In the genomic region with DNA sequence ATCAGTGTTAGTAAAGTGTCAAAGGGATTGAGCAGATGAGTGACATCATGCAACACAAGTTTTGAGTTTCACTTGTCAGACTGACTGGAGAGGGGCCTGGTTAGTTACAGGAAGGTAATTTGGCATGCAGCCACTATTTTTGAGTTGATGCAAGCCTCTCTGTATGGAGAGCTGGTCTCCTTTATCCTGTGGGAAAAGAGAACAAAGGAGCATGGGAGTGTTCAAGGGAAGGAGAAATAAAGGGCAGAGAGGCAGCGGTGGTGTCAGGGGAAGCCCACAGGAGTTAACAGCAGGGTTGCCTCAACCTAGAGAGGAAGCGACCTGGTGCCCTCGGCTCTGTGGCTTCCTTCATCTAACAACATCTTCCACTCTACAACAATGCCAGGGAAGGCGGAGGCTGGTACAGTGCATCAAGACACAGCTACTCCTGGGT, we compare ENCODE assay signal across 14 cellular contexts. TPM values are rescaled to one million over a fixed set of nuclear protein-coding genes. Genes with fewer than 3 reads are reported as not detected.
A peak's percentile ranks its signal among the peaks of the same experiment; 100 is the strongest.
DNase-seq lines count a peak whose midpoint lies in the region; ATAC-seq, FAIRE-seq and TF ChIP-seq lines count a peak whose summit lies in the region.
"Had no signal": no experiment of that assay in that cellular context is flagged by ENCODE, and none has a peak within 500 bp of the region (broad histone marks: within the 10 kb centered on the region; RNA-seq: fewer than 3 reads in every experiment).

No MANE protein-coding gene starts in this region.

- CTCF ChIA-PET in CD8-positive, alpha-beta memory T cell (lab: Charles Lee), result interaction anchor here (1.0 to 1.4 kb wide), 3 partner anchors 35 to 55 kb away, joined by 3 to 6 read pairs (median 4); no protein-coding TSS in a partner anchor
- CTCF ChIA-PET in HepG2 (lab: Yijun Ruan, JAX; ENCODE audit: low intra/inter-chr PET ratio, low total read pairs), result no interaction called here

- peak overlapping the region; percentile 62 to 89 (median 83) for H3K4me3 Mint-ChIP-seq in CD8-positive, alpha-beta memory T cell

- no peaks in the 10 kb centered on the region for H3K9me3 ChIP-seq in CD8-positive, alpha-beta memory T cell (ENCODE audit: low read length)
- H3K9me3 ChIP-seq in HepG2 (ENCODE audit: low read length) (no peaks in the 10 kb centered on the region), adrenal gland (replicated peaks in 1 of 3) (no peaks in the 10 kb centered on the region)

- no peak for ATAC-seq in HepG2
- no peak for ATAC-seq in HG03521 (IDR thresholded peaks at IDR 0.05; ENCODE audit: unreplicated experiment)
- no peak for ATAC-seq in HG02884 (IDR thresholded peaks at IDR 0.05; ENCODE audit: unreplicated experiment)
- ATAC-seq: HCT116 had no signal

- no peaks in the 10 kb centered on the region for H3K79me2 ChIP-seq in HepG2 (ENCODE audit: insufficient read depth, low read length)

- peak overlapping the region; percentile 67 for H3K4me3 ChIP-seq in CD8-positive, alpha-beta memory T cell (ENCODE audit: low read length)
- H3K4me3 ChIP-seq in HepG2 (replicated peaks in 1 of 3; ENCODE audit: insufficient read depth in 1 of 3, low read depth in 2 of 3, low read length in 3 of 3) (no peak overlapping the region), adrenal gland (no peak overlapping the region)

- H3K36me3 Mint-ChIP-seq in CD8-positive, alpha-beta memory T cell, result peaks cover 5 to 24% (median 8%) of the 10 kb centered on the region in 3 donors
- H3K36me3 Mint-ChIP-seq: CD14-positive monocyte had no signal

- no peak overlapping the region for H3K9ac ChIP-seq in HepG2 (ENCODE audit: insufficient read depth, low read depth, low read length)

- H3K27ac Mint-ChIP-seq in CD8-positive, alpha-beta memory T cell, result peak overlapping the region; percentile 55 to 97 (median 90)

- no peak overlapping the region for H2AFZ ChIP-seq in HepG2 (ENCODE audit: low read length)

- peak; percentile 16 to 66 (median 53) for DNase-seq in CD8-positive, alpha-beta memory T cell
- peak; percentile 3 for DNase-seq in NCI-H69 (lab: John Stamatoyannopoulos, UW)
- DNase-seq in activated T-cell treated with anti-CD3 and anti-CD28 coated beads for 4 hours, result peak; percentile 12
- DNase-seq in HepG2 (ENCODE audit: low spot score), result no peak
- DNase-seq in AG08395 (ENCODE audit: low spot score), result no peak
- DNase-seq in adrenal gland, result no peak
- DNase-seq: cortex of kidney, NCI-H1417 treated with DMSO at 0.1 percent for 48 hours, occipital lobe had no signal

- no peak for TF ChIP-seq RAD21 in HepG2 (CRISPR knock-in tag; IDR thresholded peaks at IDR 0.05)

- peaks cover 68 to 79% (median 77%) of the 10 kb centered on the region in 3 donors for H3K4me1 Mint-ChIP-seq in CD8-positive, alpha-beta memory T cell

- intact Hi-C loops in HepG2 (cut with micrococcal nuclease; ENCODE audit: unreplicated experiment), result no loop called here
- intact Hi-C loops in adrenal gland (cut with DNase I), result no loop called here

- TF ChIP-seq EP300 in HepG2 (IDR thresholded peaks at IDR 0.05; ENCODE audit: low read depth in 2 of 2, low read length in 2 of 2) (no peak), HepG2 (CRISPR knock-in tag; IDR thresholded peaks at IDR 0.05; ENCODE audit: borderline replicate concordance) (no peak)

- TF ChIP-seq CTCF in HepG2 (CRISPR knock-in tag; IDR thresholded peaks at IDR 0.05) (no peak), adrenal gland (IDR thresholded peaks at IDR 0.05) (no peak)

- no peak for FAIRE-seq in HepG2 (lab: Jason Lieb, UNC)

- H3K27ac ChIP-seq in CD8-positive, alpha-beta memory T cell (ENCODE audit: low read depth, low read length), result peak overlapping the region; percentile 29
- H3K27ac ChIP-seq in HepG2 (ENCODE audit: extremely low read length, insufficient read depth, low read length) (no peak overlapping the region), adrenal gland (no peak overlapping the region)
- H3K27ac ChIP-seq: HL-60 had no signal

- no peak overlapping the region for H3K4me2 ChIP-seq in HepG2 (ENCODE audit: low read depth, low read length)

- BruUV-seq in HepG2 (replicated peaks; lab: Mats Ljungman, UMichigan), result no TSS peak

- H3K27me3 ChIP-seq in CD8-positive, alpha-beta memory T cell (ENCODE audit: insufficient read depth, low read length, poor library complexity, severe bottlenecking), result no peaks in the 10 kb centered on the region
- H3K27me3 ChIP-seq in HepG2 (ENCODE audit: control insufficient read depth in 1 of 2, insufficient read depth in 2 of 2, low read length in 2 of 2), result peaks cover 0 to 23% of the 10 kb centered on the region in 2 experiments; a peak in 2 of 5 replicates
- no peaks in the 10 kb centered on the region for H3K27me3 ChIP-seq in adrenal gland

- H3K4me1 ChIP-seq in CD8-positive, alpha-beta memory T cell (ENCODE audit: insufficient read depth, low read length), result peaks cover 67% of the 10 kb centered on the region
- H3K4me1 ChIP-seq in HepG2 (ENCODE audit: insufficient read depth, low read length), result no peaks in the 10 kb centered on the region
- no peaks in the 10 kb centered on the region for H3K4me1 ChIP-seq in adrenal gland (replicated peaks in 1 of 2)

- no peak for TF ChIP-seq POLR2A in HepG2 (IDR thresholded peaks at IDR 0.05; ENCODE audit: insufficient read depth in 1 of 2, low read depth in 2 of 2, low read length in 2 of 2)
- no peak for TF ChIP-seq POLR2A in adrenal gland (IDR thresholded peaks at IDR 0.05)

- in situ Hi-C loops in HepG2 (cut with HindIII; ENCODE audit: extremely low pct_ligation_motif_present, low pct_unique_long_range_greater_than_20kb), result no loop called here

- H3K36me3 ChIP-seq in CD8-positive, alpha-beta memory T cell (ENCODE audit: insufficient read depth, low read length), result no peaks in the 10 kb centered on the region
- H3K36me3 ChIP-seq in HepG2 (replicated peaks in 1 of 2; ENCODE audit: control insufficient read depth in 1 of 2, insufficient read depth in 2 of 2, low read length in 2 of 2), result no peaks in the 10 kb centered on the region
- H3K36me3 ChIP-seq in adrenal gland (replicated peaks in 1 of 2), result no peaks in the 10 kb centered on the region

- no peaks in the 10 kb centered on the region for H4K20me1 ChIP-seq in HepG2 (ENCODE audit: insufficient read depth, low read length)

- peaks cover 0 to under 1% (median 0%) of the 10 kb centered on the region in 5 donors for H3K9me3 Mint-ChIP-seq in CD8-positive, alpha-beta memory T cell

- POLR2A ChIA-PET in CD8-positive, alpha-beta memory T cell (lab: Charles Lee), result no interaction called here
- POLR2A ChIA-PET in HepG2 (lab: Yijun Ruan, JAX), result no interaction called here

- WGBS in HepG2 (ENCODE audit: low lambda C conversion rate), result 26% methylated on average over 4 of the region's 4 CpGs
- WGBS in adrenal gland, 4 donors, result 59 to 85% (median 70%) methylated on average over 4 of the region's 4 CpGs

- peaks cover 0 to 3% of the 10 kb centered on the region in 2 donors for H3K27me3 Mint-ChIP-seq in CD8-positive, alpha-beta memory T cell

TF ChIP-seq in HepG2, 621 proteins besides CTCF, POLR2A, EP300 and RAD21:
- TF ChIP-seq ATF7 (IDR thresholded peaks at IDR 0.05) (0 out of 2 replicates have a peak, but pooled peaks have one; percentile 20), ATF7 (CRISPR knock-in tag; IDR thresholded peaks at IDR 0.05) (no peak), POLR2AphosphoS5 (IDR thresholded peaks at IDR 0.05; ENCODE audit: low read depth, low read length) (no peak)

RNA-seq across cellular contexts. Expression of a gene that starts 2.1 kb away (rescaled TPM):
- 10 to 100 TPM; 37.7 to 39.0 TPM for total RNA-seq in CD8-positive, alpha-beta memory T cell
- polyA plus RNA-seq in CD8-positive, alpha-beta memory T cell, result 3.5 TPM
- total RNA-seq in HepG2 (2016; rRNA removed; fragmentation: Illumina TruSeq; extraction: Trizol), result not detected in 2 replicates
- total RNA-seq in HepG2 (2016; cell fraction: cytosol; rRNA removed; fragmentation: Illumina TruSeq; extraction: Trizol; ENCODE audit: low read depth), result not detected in 2 replicates
- total RNA-seq in HepG2 (2016; cell fraction: insoluble cytoplasmic fraction; rRNA removed; fragmentation: Illumina TruSeq; extraction: Trizol), result 0.04 TPM in 1 of 2 replicates, not detected in the other
- not detected in 2 replicates for total RNA-seq in HepG2 (2016; cell fraction: membrane; rRNA removed; fragmentation: Illumina TruSeq; extraction: Trizol)
- total RNA-seq in HepG2 (2016; cell fraction: nucleus; rRNA removed; fragmentation: Illumina TruSeq; extraction: Trizol), result not detected in 2 replicates
- polyA plus RNA-seq in HepG2 (2011; rRNA removed), result 0.16 TPM in 1 of 2 replicates, not detected in the other
- polyA plus RNA-seq in HepG2 (2011; cell fraction: cytosol; rRNA removed), result not detected in 2 replicates
- polyA plus RNA-seq in HepG2 (2011; cell fraction: nucleus; rRNA removed), result 0.32 and 0.40 TPM in 2 replicates
- polyA plus RNA-seq in HepG2 (2012), result 0.15 TPM in 1 of 2 replicates, not detected in the other
- not detected in 2 replicates for polyA plus RNA-seq in HepG2 (2016; cell fraction: cytosol; fragmentation: Illumina TruSeq; extraction: Trizol; ENCODE audit: low read depth)
- 0.14 TPM in 1 of 2 replicates, not detected in the other for polyA plus RNA-seq in HepG2 (2016; cell fraction: insoluble cytoplasmic fraction; fragmentation: Illumina TruSeq; extraction: Trizol; ENCODE audit: low read depth)
- polyA plus RNA-seq in HepG2 (2016; cell fraction: membrane; fragmentation: Illumina TruSeq; extraction: Trizol; ENCODE audit: low read depth), result not detected in 2 replicates
- 0.31 TPM in 1 of 2 replicates, not detected in the other for polyA plus RNA-seq in HepG2 (2016; cell fraction: nucleus; fragmentation: Illumina TruSeq; extraction: Trizol; ENCODE audit: insufficient read depth, low read depth)
- not detected in 2 replicates for polyA minus RNA-seq in HepG2 (2011; rRNA and poly(A)+ RNA removed; ENCODE audit: low replicate concordance)
- polyA minus RNA-seq in HepG2 (2011; cell fraction: cytosol; rRNA and poly(A)+ RNA removed), result not detected in 2 replicates
- not detected in 2 replicates for polyA minus RNA-seq in HepG2 (2011; cell fraction: nucleus; rRNA and poly(A)+ RNA removed)
- total RNA-seq in adrenal gland, result under 1 TPM in 1 of 8 donors, not detected in 7; 0.50 TPM
- under 1 TPM in 2 of 3 donors, not detected in 1; 0.03 to 0.15 TPM for polyA plus RNA-seq in adrenal gland
- total RNA-seq: occipital lobe had no signal
- polyA plus RNA-seq: CD14-positive monocyte had no signal

Comparison
In these comparisons a context has a peak if more than half of its experiments do, and no peak if none do; other contexts are left out.
1. DNase-seq: peak in CD8-positive, alpha-beta memory T cell (5 of 5), NCI-H69 (single experiment) and activated T-cell treated with anti-CD3 and anti-CD28 coated beads for 4 hours (single experiment); none in HepG2 (single experiment), AG08395 (single experiment) and adrenal gland (0 of 7).
2. RNA of a gene that starts 2.1 kb away (total RNA-seq): 37.7 to 39.0 TPM in CD8-positive, alpha-beta memory T cell; 0.04 TPM in HepG2 and 0.50 TPM in adrenal gland; every median in the first group is over 10 times any median in the second.